Comparison of ENCODE assay signal across 8 cellular contexts in genomic region chr19:33301900-33302174, GRCh38. TPM values are rescaled to one million over a fixed set of nuclear protein-coding genes. Genes with fewer than 3 reads are reported as not detected.
DNase-seq lines count a peak whose midpoint lies in the region; ATAC-seq, FAIRE-seq and TF ChIP-seq lines count a peak whose summit lies in the region.
"Had no signal": no experiment of that assay in that cellular context is flagged by ENCODE, and none has a peak within 500 bp of the region (broad histone marks: within the 10 kb centered on the region; RNA-seq: fewer than 3 reads in every experiment).

No MANE protein-coding gene starts in this region.

- TF ChIP-seq CTCF in K562 (IDR thresholded peaks at IDR 0.05 in 2 of 3, conservative IDR thresholded peaks at IDR 0.05 in 1 of 3; ENCODE audit: insufficient read depth in 2 of 3, low read depth in 1 of 3, low read length in 3 of 3) (no peak), liver (IDR thresholded peaks at IDR 0.05; ENCODE audit: low read depth, low read length, missing input control) (no peak), testis (IDR thresholded peaks at IDR 0.05) (no peak)

- TF ChIP-seq EP300 in K562 (IDR thresholded peaks at IDR 0.05; ENCODE audit: low read length), result no peak

- H3K27me3 ChIP-seq in HAP-1 (ENCODE audit: low read depth), result no peaks in the 10 kb centered on the region
- H3K27me3 ChIP-seq in K562 (ENCODE audit: control insufficient read depth in 2 of 2, insufficient read depth in 2 of 2, low read length in 2 of 2), result peaks cover 10 to 63% of the 10 kb centered on the region in 2 experiments; a peak in 3 of 5 replicates
- H3K27me3 ChIP-seq in liver (ENCODE audit: control insufficient read depth in 4 of 4, insufficient read depth in 4 of 4, low read length in 3 of 4), result no peaks in the 10 kb centered on the region
- H3K27me3 ChIP-seq in testis, result no peaks in the 10 kb centered on the region

- no peaks in the 10 kb centered on the region for H3K79me2 ChIP-seq in K562 (ENCODE audit: control insufficient read depth, insufficient read depth, low read length)

- H3K27ac ChIP-seq in K562 (ENCODE audit: extremely low read depth, low read depth, low read length) (no peak overlapping the region), liver (ENCODE audit: low read depth in 1 of 2, low read length in 2 of 2) (peak overlapping the region; percentile 90 to 92), testis (peak overlapping the region in 1 of 2 donors; percentile 50), substantia nigra (ENCODE audit: low read depth, low read length, poor library complexity, severe bottlenecking) (no peak overlapping the region)

- peaks cover 18% of the 10 kb centered on the region for H4K20me1 ChIP-seq in K562 (replicated peaks; ENCODE audit: control insufficient read depth, insufficient read depth, low read length)

- CTCF ChIA-PET in K562 (lab: Yijun Ruan, JAX; ENCODE audit: low intra/inter-chr PET ratio), result no interaction called here

- intact Hi-C loops in K562 (cut with micrococcal nuclease) (no loop called here), testis (cut with DNase I; ENCODE audit: low total_unique reads) (no loop called here)

- H3K9ac ChIP-seq in K562 (ENCODE audit: insufficient read depth in 1 of 2, low read depth in 2 of 2, low read length in 2 of 2) (peak overlapping the region in 1 of 2 experiments; percentile 87; a peak in 2 of 4 replicates), liver (ENCODE audit: low read depth in 1 of 2, low read length in 2 of 2) (no peak overlapping the region)

- peak overlapping the region; percentile 52; the same call in 1 of the 2 replicates for H3K4me2 ChIP-seq in K562 (ENCODE audit: insufficient read depth, low read length)

- TF ChIP-seq RAD21 in K562 (CRISPR knock-in tag; conservative IDR thresholded peaks at IDR 0.05 in 1 of 2, IDR thresholded peaks at IDR 0.05 in 1 of 2), result no peak
- no peak for TF ChIP-seq RAD21 in liver (IDR thresholded peaks at IDR 0.05)

- no peak for ATAC-seq in K562
- ATAC-seq in HG03521 (IDR thresholded peaks at IDR 0.05; ENCODE audit: unreplicated experiment), result no peak

- no peaks in the 10 kb centered on the region for H3K9me1 ChIP-seq in K562 (ENCODE audit: control insufficient read depth, insufficient read depth, low read length)

- peak overlapping the region; percentile 76; the same call in 1 of the 2 replicates for H2AFZ ChIP-seq in K562 (ENCODE audit: low read depth, low read length)

- POLR2A ChIA-PET in K562 (lab: Yijun Ruan, JAX), result interaction anchor here (0.6 to 1.0 kb wide), 3 partner anchors 75 to 125 kb away, joined by 3 read pairs; no protein-coding TSS in a partner anchor

- WGBS in K562 (ENCODE audit: insufficient coverage, low coverage, missing lambda C conversion rate), result 9% methylated on average over 4 of the region's 41 CpGs
- under 1% methylated on average over 41 of the region's 41 CpGs for WGBS in liver
- WGBS in testis, 2 donors, result no CpG with 5 or more reads among the region's 41 CpGs

- BruUV-seq in K562 (replicated peaks; lab: Mats Ljungman, UMichigan), result no TSS peak

- peaks cover 8% of the 10 kb centered on the region for H3K4me1 ChIP-seq in HAP-1
- peaks cover 6 to 36% of the 10 kb centered on the region in 2 experiments; a peak in 3 of 5 replicates for H3K4me1 ChIP-seq in K562 (replicated peaks in 1 of 2; ENCODE audit: control insufficient read depth in 2 of 2, insufficient read depth in 2 of 2, low read length in 2 of 2)
- peaks cover 6 to 71% (median 35%) of the 10 kb centered on the region in 4 donors for H3K4me1 ChIP-seq in liver (ENCODE audit: control insufficient read depth in 4 of 4, insufficient read depth in 4 of 4, low read length in 3 of 4)
- peaks cover 8% of the 10 kb centered on the region for H3K4me1 ChIP-seq in testis

- TF ChIP-seq POLR2A in K562 (conservative IDR thresholded peaks at IDR 0.05), result no peak
- no peak for TF ChIP-seq POLR2A in testis (IDR thresholded peaks at IDR 0.05)

- in situ Hi-C loops in HAP-1 (cut with MboI; ENCODE audit: low sequenced_read_pairs) (no loop called here), K562 (cut with MboI) (no loop called here)

- no peak for FAIRE-seq in K562 (lab: Jason Lieb, UNC)

- peak overlapping the region; percentile 27 for H3K4me3 ChIP-seq in HAP-1
- peak overlapping the region; percentile 43 for H3K4me3 ChIP-seq in K562
- H3K4me3 ChIP-seq in liver (ENCODE audit: low read depth in 1 of 3, low read length in 3 of 3), result peak overlapping the region; percentile 58 to 81 (median 64)
- peak overlapping the region; percentile 48 to 59 for H3K4me3 ChIP-seq in testis

- no peaks in the 10 kb centered on the region for H3K36me3 ChIP-seq in HAP-1 (replicated peaks)
- no peaks in the 10 kb centered on the region for H3K36me3 ChIP-seq in K562 (ENCODE audit: control insufficient read depth, insufficient read depth, low read length)
- H3K36me3 ChIP-seq in liver (ENCODE audit: control insufficient read depth in 4 of 4, insufficient read depth in 3 of 4, low read depth in 1 of 4, low read length in 3 of 4), result no peaks in the 10 kb centered on the region
- H3K36me3 ChIP-seq in testis (ENCODE audit: low read depth, missing control alignments), result no peaks in the 10 kb centered on the region

- DNase-seq in HAP-1 (ENCODE audit: low spot score in 2 of 2) (no peak), K562 (ENCODE audit: extremely low read depth in 1 of 4, low spot score in 3 of 4) (peak in 1 of 4 experiments; percentile 4), testis (no peak), substantia nigra (lab: John Stamatoyannopoulos, UW) (no peak)
- DNase-seq in activated effector memory CD4-positive, alpha-beta T cell treated with Interleukin-2 at 50 U/mL for 16 hours, result no peak
- DNase-seq: cortex of kidney had no signal

- H3K9me3 ChIP-seq in HAP-1 (no peaks in the 10 kb centered on the region), K562 (replicated peaks; ENCODE audit: control insufficient read depth, insufficient read depth, low read depth, low read length) (no peaks in the 10 kb centered on the region), liver (ENCODE audit: control insufficient read depth in 4 of 4, low read length in 3 of 4) (no peaks in the 10 kb centered on the region), testis (no peaks in the 10 kb centered on the region)

TF ChIP-seq in K562, 482 proteins besides CTCF, POLR2A, EP300 and RAD21 (continues in another document):
- TF ChIP-seq NR2C2 (CRISPR knock-in tag; IDR thresholded peaks at IDR 0.05), result no peak
- TF ChIP-seq NR2C2 (tag; IDR thresholded peaks at IDR 0.05), result no peak
- TF ChIP-seq SNAPC5 (CRISPR knock-in tag; IDR thresholded peaks at IDR 0.05), result no peak
- no peak for TF ChIP-seq TEAD1 (CRISPR knock-in tag; IDR thresholded peaks at IDR 0.05)
- no peak for TF ChIP-seq ETS1 (conservative IDR thresholded peaks at IDR 0.05; ENCODE audit: control insufficient read depth, low read depth, low read length)

TF ChIP-seq in liver, 16 proteins besides CTCF, POLR2A, EP300 and RAD21 (continues in another document):
- TF ChIP-seq GABPA (IDR thresholded peaks at IDR 0.05 in 1 of 2, conservative IDR thresholded peaks at IDR 0.05 in 1 of 2) (no peak), SP1 (IDR thresholded peaks at IDR 0.05) (no peak), RXRA (IDR thresholded peaks at IDR 0.05) (no peak), NR2F2 (IDR thresholded peaks at IDR 0.05) (no peak), HNF4A (conservative IDR thresholded peaks at IDR 0.05) (no peak), FOXA1 (IDR thresholded peaks at IDR 0.05) (no peak), FOXA2 (IDR thresholded peaks at IDR 0.05) (no peak), TAF1 (conservative IDR thresholded peaks at IDR 0.05) (no peak), ZBTB33 (IDR thresholded peaks at IDR 0.05) (no peak), HNF4G (IDR thresholded peaks at IDR 0.05) (no peak), ATF3 (IDR thresholded peaks at IDR 0.05) (no peak)

RNA-seq across cellular contexts. Expression of gene CEBPA, which starts 0.5 kb away (rescaled TPM):
- total RNA-seq in K562 (2011; cell fraction: chromatin; rRNA removed; ENCODE audit: low replicate concordance), result 0.35 and 0.44 TPM in 2 replicates
- 0.67 and 1.3 TPM in 2 replicates for total RNA-seq in K562 (2011; cell fraction: nucleolus; rRNA removed)
- total RNA-seq in K562 (2011; cell fraction: nucleoplasm; rRNA removed), result 0.59 and 0.61 TPM in 2 replicates
- total RNA-seq in K562 (2014; rRNA removed) (0.57 and 0.59 TPM in 2 replicates), K562 (2014; rRNA removed; fragmentation: Illumina TruSeq; extraction: Trizol) (0.07 and 0.13 TPM in 2 replicates), K562 (2015; rRNA removed; fragmentation: Illumina TruSeq; extraction: Trizol) (0.11 TPM in 1 of 2 replicates, not detected in the other), K562 (2021) (0.49 and 0.53 TPM in 2 replicates), liver (10 to 100 TPM; 70.0 to 95.5 TPM), testis (1 to 10 TPM; 3.5 to 5.0 TPM)
- polyA plus RNA-seq in K562 (2011; rRNA removed) (0.15 and 0.20 TPM in 2 replicates), K562 (2014; fragmentation: Illumina TruSeq; extraction: Trizol) (0.15 and 0.21 TPM in 2 replicates), K562 (2014; fragmentation: Nextera tagmentation; extraction: Ambion mirVana) (under 1 TPM in 1 of 2 experiments, not detected in 1; 0.03 TPM), K562 (2014; rRNA removed) (0.15 and 0.26 TPM in 2 replicates), liver (100 to 1,000 TPM in 1 of 2 donors, 10 to 100 TPM in 1; 32.9 to 112 TPM), testis (ENCODE audit: insufficient read depth, low read depth, low replicate concordance) (4.7 TPM)
- 0.19 and 0.73 TPM in 2 replicates for polyA plus RNA-seq in K562 (2011; cell fraction: cytosol; rRNA removed)
- polyA plus RNA-seq in K562 (2011; cell fraction: nucleus; rRNA removed), result 0.17 and 0.23 TPM in 2 replicates
- 0.12 and 0.51 TPM in 2 replicates for polyA plus RNA-seq in K562 (2012)
- 0.18 and 0.24 TPM in 2 replicates for polyA minus RNA-seq in K562 (2011; rRNA and poly(A)+ RNA removed)
- not detected in 2 replicates for polyA minus RNA-seq in K562 (2011; cell fraction: cytosol; rRNA and poly(A)+ RNA removed)
- 0.40 and 0.67 TPM in 2 replicates for polyA minus RNA-seq in K562 (2011; cell fraction: nucleus; rRNA and poly(A)+ RNA removed)

Comparison
In these comparisons a context has a peak if more than half of its experiments do, and no peak if none do; other contexts are left out.
1. H3K27ac ChIP-seq: peak in liver (2 of 2); none in K562 (single experiment) and substantia nigra (single experiment).
2. RNA of gene CEBPA, which starts 0.5 kb away (total RNA-seq): 70.0 to 95.5 TPM in liver; 3.5 to 5.0 TPM in testis and 0.07 to 1.3 TPM in K562; every median in the first group is over 10 times any median in the second.
3. Peak in every context shown above with its lines, with median percentiles within 50 percentile points of each other: H3K4me3 ChIP-seq.